ENCODE assay signal across 26 cellular contexts in genomic region chr19:33234092-33234491, GRCh38. TPM values are rescaled to one million over a fixed set of nuclear protein-coding genes. Genes with fewer than 3 reads are reported as not detected.
"Had no signal": no experiment of that assay in that cellular context is flagged by ENCODE, and none has a peak within 500 bp of the region (broad histone marks: within the 10 kb centered on the region; RNA-seq: fewer than 3 reads in every experiment).

No MANE protein-coding gene starts in this region.

- H3K4me3 ChIP-seq: SJSA1, SK-N-MC had no signal

- DNase-seq: KBM-7, MV-4-11, NCI-H1048, NCI-H1105, NCI-H1417, NCI-H1436 treated with DMSO at 0.1 percent for 48 hours, NCI-H1694 treated with DMSO at 0.1 percent for 48 hours, NCI-H1930, NCI-H2081, NCI-H2107, NCI-H226, NCI-H446, NCI-H510A, NCI-H524 treated with DMSO at 0.1 percent for 48 hours, NCI-H69, NCI-H774, PC-3, Right ventricle myocardium superior, SIG-M5 had no signal

- H3K4me1 ChIP-seq: SJSA1 had no signal

- H3K27ac ChIP-seq: RWPE1, SJSA1, SK-N-MC had no signal

- H3K36me3 ChIP-seq: SJSA1 had no signal

- H3K9me3 ChIP-seq: SJSA1 had no signal

- ATAC-seq: PC-3 had no signal

- H3K27me3 ChIP-seq: SJSA1 had no signal

RNA-seq across cellular contexts. Expression of gene SLC7A10, which starts 8.4 kb away (rescaled TPM):
- total RNA-seq: HT-29, LHCN-M2, MCF 10A, OCI-LY7, PC-3, SJSA1 had no signal

RNA-seq across cellular contexts. Expression of gene LRP3, which starts 40.0 kb away (rescaled TPM):
- total RNA-seq: HT-29, OCI-LY7 had no signal
